In genomic region chr3:9886328-9886727, GRCh38 we compare ENCODE assay signal across 2 cellular contexts.
TF ChIP-seq lines count a peak whose summit lies in the region.

No MANE protein-coding gene starts in this region.

TF ChIP-seq in A549, 52 proteins besides CTCF, POLR2A, EP300 and RAD21:
- TF ChIP-seq REST (IDR thresholded peaks at IDR 0.05) (no peak), HOXB13 (CRISPR knock-in tag; IDR thresholded peaks at IDR 0.05; ENCODE audit: low read depth) (no peak), MAFK (IDR thresholded peaks at IDR 0.05; ENCODE audit: partially characterized antibody) (no peak), ESRRA (IDR thresholded peaks at IDR 0.05; ENCODE audit: borderline replicate concordance, low read length) (no peak), SREBF2 (IDR thresholded peaks at IDR 0.05) (no peak), TP53 (CRISPR knock-in tag; IDR thresholded peaks at IDR 0.05) (no peak), JUNB (IDR thresholded peaks at IDR 0.05) (no peak), EHF (CRISPR knock-in tag; IDR thresholded peaks at IDR 0.05) (no peak)

TF ChIP-seq in WTC11, 78 proteins besides CTCF, POLR2A, EP300 and RAD21:
- no peak for TF ChIP-seq AR (CRISPR knock-in tag; IDR thresholded peaks at IDR 0.05)
- no peak for TF ChIP-seq ZNF396 (CRISPR knock-in tag; IDR thresholded peaks at IDR 0.05; ENCODE audit: borderline replicate concordance)
- TF ChIP-seq GTF2I (CRISPR knock-in tag; conservative IDR thresholded peaks at IDR 0.05) = 0 out of 2 replicates have a peak, but pooled peaks have one; percentile 21
- 0 out of 2 replicates have a peak, but pooled peaks have one; percentile 56 for TF ChIP-seq ZNF121 (CRISPR knock-in tag; IDR thresholded peaks at IDR 0.05)
- TF ChIP-seq ZBTB21 (CRISPR knock-in tag; IDR thresholded peaks at IDR 0.05; ENCODE audit: borderline replicate concordance) = no peak
- TF ChIP-seq ZNF281 (CRISPR knock-in tag; IDR thresholded peaks at IDR 0.05) = no peak
- TF ChIP-seq MLX (CRISPR knock-in tag; IDR thresholded peaks at IDR 0.05) = no peak
- no peak for TF ChIP-seq ZNF425 (CRISPR knock-in tag; conservative IDR thresholded peaks at IDR 0.05)
- TF ChIP-seq RORB (CRISPR knock-in tag; IDR thresholded peaks at IDR 0.05) = no peak
- no peak for TF ChIP-seq ATF3 (CRISPR knock-in tag; conservative IDR thresholded peaks at IDR 0.05)
- TF ChIP-seq ELF4 (CRISPR knock-in tag; IDR thresholded peaks at IDR 0.05; ENCODE audit: low read depth) = no peak
